In genomic region chr13:30308548-30308947, GRCh38 we compare ENCODE assay signal across 9 cellular contexts. TPM values are rescaled to one million over a fixed set of nuclear protein-coding genes. Genes with fewer than 3 reads are reported as not detected.
DNase-seq lines count a peak whose midpoint lies in the region; TF ChIP-seq lines count a peak whose summit lies in the region.
"Had no signal": no experiment of that assay in that cellular context is flagged by ENCODE, and none has a peak within 500 bp of the region (broad histone marks: within the 10 kb centered on the region; RNA-seq: fewer than 3 reads in every experiment).

No MANE protein-coding gene starts in this region.

- no peak overlapping the region for H3K4me3 ChIP-seq in uterus
- no peak overlapping the region for H3K4me3 ChIP-seq in H7 (ENCODE audit: insufficient read depth, low read depth, low read length)

- H3K27ac ChIP-seq in uterus: peak overlapping the region; percentile 95 to 97
- H3K27ac ChIP-seq in caudate nucleus (ENCODE audit: low read depth, low read length): no peak overlapping the region

- no peak for TF ChIP-seq CTCF in uterus (IDR thresholded peaks at IDR 0.05)

- H3K27me3 ChIP-seq in uterus: no peaks in the 10 kb centered on the region
- no peaks in the 10 kb centered on the region for H3K27me3 ChIP-seq in H7 (ENCODE audit: control insufficient read depth, insufficient read depth, low read length)

- peak; percentile 31 for DNase-seq in stimulated activated CD4-positive, alpha-beta T cell treated with anti-CD3 and anti-CD28 coated beads, Interleukin-15, amount 100 ng/mL, for 24 hours
- no peak for DNase-seq in stimulated activated CD4-positive, alpha-beta T cell treated with anti-CD3 and anti-CD28 coated beads, Interleukin-12 subunit alpha, Interleukin-12 subunit beta, amount 100 ng/mL, for 4 hours
- DNase-seq in SK-MEL-5 (ENCODE audit: low read depth, low spot score) (peak; percentile 30), fibroblast of gingiva (ENCODE audit: low read depth) (peak; percentile 10), uterus (no peak), caudate nucleus (lab: John Stamatoyannopoulos, UW) (no peak), nucleus accumbens (lab: John Stamatoyannopoulos, UW) (no peak), H7 (no peak)
- DNase-seq: stimulated activated naive CD8-positive, alpha-beta T cell treated with anti-CD3 and anti-CD28 coated beads, Interleukin-15, Interleukin-2, amounts not matched to agents 100 U/mL and 50 U/mL, for 24 hours had no signal

- no peak for TF ChIP-seq POLR2A in uterus (IDR thresholded peaks at IDR 0.05)

- no peaks in the 10 kb centered on the region for H3K9me3 ChIP-seq in uterus

- no peaks in the 10 kb centered on the region for H3K36me3 ChIP-seq in uterus
- no peaks in the 10 kb centered on the region for H3K36me3 ChIP-seq in H7 (replicated peaks; ENCODE audit: control insufficient read depth, insufficient read depth, low read length)

- intact Hi-C loops in uterus (cut with DNase I; ENCODE audit: low total_unique reads): no loop called here

- peaks cover 0 to 4% of the 10 kb centered on the region in 2 donors for H3K4me1 ChIP-seq in uterus

- in situ Hi-C loops in SK-MEL-5 (cut with HindIII; ENCODE audit: low pct_unique_long_range_greater_than_20kb, low sequenced_read_pairs): no loop called here

RNA-seq across cellular contexts. Expression of gene KATNAL1, which starts 1.2 kb away (rescaled TPM):
- 6.7 and 9.9 TPM in 2 replicates for total RNA-seq in SK-MEL-5 (2014; rRNA removed; shearing (Covaris generic))
- polyA plus RNA-seq in SK-MEL-5 (2015; cell fraction: cytosol; rRNA removed): 6.0 and 6.3 TPM in 2 replicates
- polyA plus RNA-seq in SK-MEL-5 (2015; cell fraction: nucleus; rRNA removed): 4.4 and 4.6 TPM in 2 replicates
- total RNA-seq in uterus: 10 to 100 TPM; 24.1 to 65.3 (median 49.9) TPM
- total RNA-seq in H7 (2014; rRNA removed; shearing (Covaris generic)): 12.1 and 12.8 TPM in 2 replicates

Comparison
In these comparisons a context has a peak if more than half of its experiments do, and no peak if none do; other contexts are left out.
1. DNase-seq: peak in stimulated activated CD4-positive, alpha-beta T cell treated with anti-CD3 and anti-CD28 coated beads, Interleukin-15, amount 100 ng/mL, for 24 hours (single experiment), SK-MEL-5 (single experiment) and fibroblast of gingiva (single experiment); none in stimulated activated CD4-positive, alpha-beta T cell treated with anti-CD3 and anti-CD28 coated beads, Interleukin-12 subunit alpha, Interleukin-12 subunit beta, amount 100 ng/mL, for 4 hours (single experiment), uterus (0 of 2), caudate nucleus (0 of 61), nucleus accumbens (0 of 56) and H7 (single experiment).